ENCODE assay signal across 2 cellular contexts in the genomic region with DNA sequence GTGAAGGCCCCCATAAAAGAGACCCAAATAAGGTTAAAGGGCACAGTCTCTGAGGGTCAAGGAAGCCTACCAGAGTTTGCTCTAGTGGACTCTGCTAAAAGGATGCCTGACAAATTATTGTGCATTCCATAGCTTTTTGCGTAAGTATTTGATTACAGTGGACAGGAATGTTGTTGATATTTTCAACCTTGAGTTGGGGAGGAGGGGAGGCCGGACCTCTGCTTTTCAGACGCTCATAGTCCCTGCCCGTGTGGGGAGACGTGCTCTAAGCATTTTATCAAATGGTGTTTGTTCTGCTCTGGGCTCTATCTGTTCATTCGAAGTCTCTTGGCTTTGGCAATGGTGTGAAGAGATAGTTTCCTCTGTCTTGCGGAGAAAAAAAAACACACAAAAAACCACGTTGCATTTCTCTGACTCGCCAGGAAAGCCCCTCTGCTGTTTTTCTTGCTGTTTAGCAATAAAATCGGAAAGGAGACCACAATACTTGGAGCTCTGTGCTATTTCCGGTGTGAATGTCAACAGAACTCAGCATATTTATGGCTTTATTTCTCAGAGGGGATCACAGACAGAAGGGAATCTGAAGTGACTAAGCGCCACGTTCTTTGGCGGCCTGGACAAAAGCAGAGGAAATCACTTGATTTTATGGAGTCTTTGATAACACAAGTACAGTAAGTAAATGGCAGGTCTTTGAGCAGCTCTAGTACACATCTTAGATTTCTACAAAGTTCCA.
TF ChIP-seq lines count a peak whose summit lies in the region.

No MANE protein-coding gene starts in this region.

TF ChIP-seq in GM23338, 12 proteins besides CTCF, POLR2A, EP300 and RAD21 (continued from another document):
- TF ChIP-seq, protein P1, sequence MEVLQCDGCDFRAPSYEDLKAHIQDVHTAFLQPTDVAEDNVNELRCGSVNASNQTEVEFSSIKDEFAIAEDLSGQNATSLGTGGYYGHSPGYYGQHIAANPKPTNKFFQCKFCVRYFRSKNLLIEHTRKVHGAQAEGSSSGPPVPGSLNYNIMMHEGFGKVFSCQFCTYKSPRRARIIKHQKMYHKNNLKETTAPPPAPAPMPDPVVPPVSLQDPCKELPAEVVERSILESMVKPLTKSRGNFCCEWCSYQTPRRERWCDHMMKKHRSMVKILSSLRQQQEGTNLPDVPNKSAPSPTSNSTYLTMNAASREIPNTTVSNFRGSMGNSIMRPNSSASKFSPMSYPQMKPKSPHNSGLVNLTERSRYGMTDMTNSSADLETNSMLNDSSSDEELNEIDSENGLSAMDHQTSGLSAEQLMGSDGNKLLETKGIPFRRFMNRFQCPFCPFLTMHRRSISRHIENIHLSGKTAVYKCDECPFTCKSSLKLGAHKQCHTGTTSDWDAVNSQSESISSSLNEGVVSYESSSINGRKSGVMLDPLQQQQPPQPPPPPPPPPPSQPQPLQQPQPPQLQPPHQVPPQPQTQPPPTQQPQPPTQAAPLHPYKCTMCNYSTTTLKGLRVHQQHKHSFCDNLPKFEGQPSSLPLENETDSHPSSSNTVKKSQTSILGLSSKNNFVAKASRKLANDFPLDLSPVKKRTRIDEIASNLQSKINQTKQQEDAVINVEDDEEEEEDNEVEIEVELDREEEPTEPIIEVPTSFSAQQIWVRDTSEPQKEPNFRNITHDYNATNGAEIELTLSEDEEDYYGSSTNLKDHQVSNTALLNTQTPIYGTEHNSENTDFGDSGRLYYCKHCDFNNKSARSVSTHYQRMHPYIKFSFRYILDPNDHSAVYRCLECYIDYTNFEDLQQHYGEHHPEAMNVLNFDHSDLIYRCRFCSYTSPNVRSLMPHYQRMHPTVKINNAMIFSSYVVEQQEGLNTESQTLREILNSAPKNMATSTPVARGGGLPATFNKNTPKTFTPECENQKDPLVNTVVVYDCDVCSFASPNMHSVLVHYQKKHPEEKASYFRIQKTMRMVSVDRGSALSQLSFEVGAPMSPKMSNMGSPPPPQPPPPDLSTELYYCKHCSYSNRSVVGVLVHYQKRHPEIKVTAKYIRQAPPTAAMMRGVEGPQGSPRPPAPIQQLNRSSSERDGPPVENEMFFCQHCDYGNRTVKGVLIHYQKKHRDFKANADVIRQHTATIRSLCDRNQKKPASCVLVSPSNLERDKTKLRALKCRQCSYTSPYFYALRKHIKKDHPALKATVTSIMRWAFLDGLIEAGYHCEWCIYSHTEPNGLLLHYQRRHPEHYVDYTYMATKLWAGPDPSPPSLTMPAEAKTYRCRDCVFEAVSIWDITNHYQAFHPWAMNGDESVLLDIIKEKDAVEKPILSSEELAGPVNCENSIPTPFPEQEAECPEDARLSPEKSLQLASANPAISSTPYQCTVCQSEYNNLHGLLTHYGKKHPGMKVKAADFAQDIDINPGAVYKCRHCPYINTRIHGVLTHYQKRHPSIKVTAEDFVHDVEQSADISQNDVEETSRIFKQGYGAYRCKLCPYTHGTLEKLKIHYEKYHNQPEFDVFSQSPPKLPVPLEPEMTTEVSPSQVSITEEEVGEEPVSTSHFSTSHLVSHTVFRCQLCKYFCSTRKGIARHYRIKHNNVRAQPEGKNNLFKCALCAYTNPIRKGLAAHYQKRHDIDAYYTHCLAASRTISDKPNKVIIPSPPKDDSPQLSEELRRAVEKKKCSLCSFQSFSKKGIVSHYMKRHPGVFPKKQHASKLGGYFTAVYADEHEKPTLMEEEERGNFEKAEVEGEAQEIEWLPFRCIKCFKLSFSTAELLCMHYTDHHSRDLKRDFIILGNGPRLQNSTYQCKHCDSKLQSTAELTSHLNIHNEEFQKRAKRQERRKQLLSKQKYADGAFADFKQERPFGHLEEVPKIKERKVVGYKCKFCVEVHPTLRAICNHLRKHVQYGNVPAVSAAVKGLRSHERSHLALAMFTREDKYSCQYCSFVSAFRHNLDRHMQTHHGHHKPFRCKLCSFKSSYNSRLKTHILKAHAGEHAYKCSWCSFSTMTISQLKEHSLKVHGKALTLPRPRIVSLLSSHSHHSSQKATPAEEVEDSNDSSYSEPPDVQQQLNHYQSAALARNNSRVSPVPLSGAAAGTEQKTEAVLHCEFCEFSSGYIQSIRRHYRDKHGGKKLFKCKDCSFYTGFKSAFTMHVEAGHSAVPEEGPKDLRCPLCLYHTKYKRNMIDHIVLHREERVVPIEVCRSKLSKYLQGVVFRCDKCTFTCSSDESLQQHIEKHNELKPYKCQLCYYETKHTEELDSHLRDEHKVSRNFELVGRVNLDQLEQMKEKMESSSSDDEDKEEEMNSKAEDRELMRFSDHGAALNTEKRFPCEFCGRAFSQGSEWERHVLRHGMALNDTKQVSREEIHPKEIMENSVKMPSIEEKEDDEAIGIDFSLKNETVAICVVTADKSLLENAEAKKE (CRISPR knock-in tag; IDR thresholded peaks at IDR 0.05) = no peak
- TF ChIP-seq JUNB (IDR thresholded peaks at IDR 0.05; ENCODE audit: unreplicated experiment) (no peak), EZH2phosphoT487 (IDR thresholded peaks at IDR 0.05; ENCODE audit: unreplicated experiment) (no peak), STAT1 (IDR thresholded peaks at IDR 0.05; ENCODE audit: unreplicated experiment) (no peak), NANOG (IDR thresholded peaks at IDR 0.05; ENCODE audit: borderline replicate concordance) (no peak), ZNF331 (CRISPR knock-in tag; IDR thresholded peaks at IDR 0.05; ENCODE audit: low read depth) (no peak)
- TF ChIP-seq, protein P2, sequence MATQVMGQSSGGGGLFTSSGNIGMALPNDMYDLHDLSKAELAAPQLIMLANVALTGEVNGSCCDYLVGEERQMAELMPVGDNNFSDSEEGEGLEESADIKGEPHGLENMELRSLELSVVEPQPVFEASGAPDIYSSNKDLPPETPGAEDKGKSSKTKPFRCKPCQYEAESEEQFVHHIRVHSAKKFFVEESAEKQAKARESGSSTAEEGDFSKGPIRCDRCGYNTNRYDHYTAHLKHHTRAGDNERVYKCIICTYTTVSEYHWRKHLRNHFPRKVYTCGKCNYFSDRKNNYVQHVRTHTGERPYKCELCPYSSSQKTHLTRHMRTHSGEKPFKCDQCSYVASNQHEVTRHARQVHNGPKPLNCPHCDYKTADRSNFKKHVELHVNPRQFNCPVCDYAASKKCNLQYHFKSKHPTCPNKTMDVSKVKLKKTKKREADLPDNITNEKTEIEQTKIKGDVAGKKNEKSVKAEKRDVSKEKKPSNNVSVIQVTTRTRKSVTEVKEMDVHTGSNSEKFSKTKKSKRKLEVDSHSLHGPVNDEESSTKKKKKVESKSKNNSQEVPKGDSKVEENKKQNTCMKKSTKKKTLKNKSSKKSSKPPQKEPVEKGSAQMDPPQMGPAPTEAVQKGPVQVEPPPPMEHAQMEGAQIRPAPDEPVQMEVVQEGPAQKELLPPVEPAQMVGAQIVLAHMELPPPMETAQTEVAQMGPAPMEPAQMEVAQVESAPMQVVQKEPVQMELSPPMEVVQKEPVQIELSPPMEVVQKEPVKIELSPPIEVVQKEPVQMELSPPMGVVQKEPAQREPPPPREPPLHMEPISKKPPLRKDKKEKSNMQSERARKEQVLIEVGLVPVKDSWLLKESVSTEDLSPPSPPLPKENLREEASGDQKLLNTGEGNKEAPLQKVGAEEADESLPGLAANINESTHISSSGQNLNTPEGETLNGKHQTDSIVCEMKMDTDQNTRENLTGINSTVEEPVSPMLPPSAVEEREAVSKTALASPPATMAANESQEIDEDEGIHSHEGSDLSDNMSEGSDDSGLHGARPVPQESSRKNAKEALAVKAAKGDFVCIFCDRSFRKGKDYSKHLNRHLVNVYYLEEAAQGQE (IDR thresholded peaks at IDR 0.05; ENCODE audit: unreplicated experiment) = no peak
- TF ChIP-seq, protein P3, sequence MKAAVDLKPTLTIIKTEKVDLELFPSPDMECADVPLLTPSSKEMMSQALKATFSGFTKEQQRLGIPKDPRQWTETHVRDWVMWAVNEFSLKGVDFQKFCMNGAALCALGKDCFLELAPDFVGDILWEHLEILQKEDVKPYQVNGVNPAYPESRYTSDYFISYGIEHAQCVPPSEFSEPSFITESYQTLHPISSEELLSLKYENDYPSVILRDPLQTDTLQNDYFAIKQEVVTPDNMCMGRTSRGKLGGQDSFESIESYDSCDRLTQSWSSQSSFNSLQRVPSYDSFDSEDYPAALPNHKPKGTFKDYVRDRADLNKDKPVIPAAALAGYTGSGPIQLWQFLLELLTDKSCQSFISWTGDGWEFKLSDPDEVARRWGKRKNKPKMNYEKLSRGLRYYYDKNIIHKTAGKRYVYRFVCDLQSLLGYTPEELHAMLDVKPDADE (IDR thresholded peaks at IDR 0.05) = no peak
TF ChIP-seq in GM23338: peak in this region for 0.

TF ChIP-seq in SK-N-SH treated with all-trans-retinoic acid at 6 μM for 48 hours, 23 proteins besides CTCF, POLR2A, EP300 and RAD21 (continued from another document):
- TF ChIP-seq, protein P4, sequence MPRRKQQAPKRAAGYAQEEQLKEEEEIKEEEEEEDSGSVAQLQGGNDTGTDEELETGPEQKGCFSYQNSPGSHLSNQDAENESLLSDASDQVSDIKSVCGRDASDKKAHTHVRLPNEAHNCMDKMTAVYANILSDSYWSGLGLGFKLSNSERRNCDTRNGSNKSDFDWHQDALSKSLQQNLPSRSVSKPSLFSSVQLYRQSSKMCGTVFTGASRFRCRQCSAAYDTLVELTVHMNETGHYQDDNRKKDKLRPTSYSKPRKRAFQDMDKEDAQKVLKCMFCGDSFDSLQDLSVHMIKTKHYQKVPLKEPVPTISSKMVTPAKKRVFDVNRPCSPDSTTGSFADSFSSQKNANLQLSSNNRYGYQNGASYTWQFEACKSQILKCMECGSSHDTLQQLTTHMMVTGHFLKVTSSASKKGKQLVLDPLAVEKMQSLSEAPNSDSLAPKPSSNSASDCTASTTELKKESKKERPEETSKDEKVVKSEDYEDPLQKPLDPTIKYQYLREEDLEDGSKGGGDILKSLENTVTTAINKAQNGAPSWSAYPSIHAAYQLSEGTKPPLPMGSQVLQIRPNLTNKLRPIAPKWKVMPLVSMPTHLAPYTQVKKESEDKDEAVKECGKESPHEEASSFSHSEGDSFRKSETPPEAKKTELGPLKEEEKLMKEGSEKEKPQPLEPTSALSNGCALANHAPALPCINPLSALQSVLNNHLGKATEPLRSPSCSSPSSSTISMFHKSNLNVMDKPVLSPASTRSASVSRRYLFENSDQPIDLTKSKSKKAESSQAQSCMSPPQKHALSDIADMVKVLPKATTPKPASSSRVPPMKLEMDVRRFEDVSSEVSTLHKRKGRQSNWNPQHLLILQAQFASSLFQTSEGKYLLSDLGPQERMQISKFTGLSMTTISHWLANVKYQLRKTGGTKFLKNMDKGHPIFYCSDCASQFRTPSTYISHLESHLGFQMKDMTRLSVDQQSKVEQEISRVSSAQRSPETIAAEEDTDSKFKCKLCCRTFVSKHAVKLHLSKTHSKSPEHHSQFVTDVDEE (CRISPR knock-in tag; IDR thresholded peaks at IDR 0.05) = no peak
- TF ChIP-seq OSR1 (CRISPR knock-in tag; IDR thresholded peaks at IDR 0.05) = no peak
TF ChIP-seq in SK-N-SH treated with all-trans-retinoic acid at 6 μM for 48 hours: peak in this region for 0.
